In the genomic region with DNA sequence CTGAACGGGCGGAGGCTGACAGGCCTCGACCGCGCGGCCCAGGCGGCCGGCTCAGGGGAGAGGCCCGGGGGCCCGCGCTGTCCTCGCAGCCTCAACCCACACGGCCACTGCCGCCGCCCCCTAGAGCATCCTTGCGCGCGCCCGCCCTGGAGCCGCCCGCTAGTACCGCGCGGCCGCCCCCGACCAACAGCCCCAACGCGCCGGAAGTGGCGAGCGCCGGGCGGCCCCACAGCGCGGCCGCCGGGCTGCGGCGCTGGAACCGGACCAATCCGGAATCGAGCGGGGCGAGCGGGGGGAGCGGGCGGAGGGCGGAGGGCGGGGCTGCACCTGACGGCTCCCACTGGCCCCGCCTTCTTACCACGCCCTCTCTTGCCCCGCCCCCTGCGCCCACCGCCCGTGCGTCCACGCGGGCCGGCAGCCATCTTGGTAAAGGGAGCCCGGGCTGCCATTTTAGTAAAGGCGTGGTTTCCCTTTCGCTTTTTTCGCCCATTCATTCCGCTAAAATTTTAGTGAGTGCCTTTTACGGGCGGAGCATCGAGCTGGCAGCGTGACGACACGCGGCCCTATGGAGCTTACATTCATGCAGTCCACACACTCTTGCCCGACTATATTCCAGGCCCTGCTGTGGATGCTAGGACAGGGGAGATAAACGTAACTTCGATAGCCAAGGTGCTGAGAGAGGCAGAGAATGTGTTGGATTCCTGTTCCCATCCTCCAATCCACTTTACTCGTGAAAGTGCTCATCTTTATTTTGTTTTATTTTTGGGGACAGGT, we compare ENCODE assay signal across 8 cellular contexts. TPM values are rescaled to one million over a fixed set of nuclear protein-coding genes. Genes with fewer than 3 reads are reported as not detected.
DNase-seq lines count a peak whose midpoint lies in the region; FAIRE-seq and TF ChIP-seq lines count a peak whose summit lies in the region.

A gene with protein sequence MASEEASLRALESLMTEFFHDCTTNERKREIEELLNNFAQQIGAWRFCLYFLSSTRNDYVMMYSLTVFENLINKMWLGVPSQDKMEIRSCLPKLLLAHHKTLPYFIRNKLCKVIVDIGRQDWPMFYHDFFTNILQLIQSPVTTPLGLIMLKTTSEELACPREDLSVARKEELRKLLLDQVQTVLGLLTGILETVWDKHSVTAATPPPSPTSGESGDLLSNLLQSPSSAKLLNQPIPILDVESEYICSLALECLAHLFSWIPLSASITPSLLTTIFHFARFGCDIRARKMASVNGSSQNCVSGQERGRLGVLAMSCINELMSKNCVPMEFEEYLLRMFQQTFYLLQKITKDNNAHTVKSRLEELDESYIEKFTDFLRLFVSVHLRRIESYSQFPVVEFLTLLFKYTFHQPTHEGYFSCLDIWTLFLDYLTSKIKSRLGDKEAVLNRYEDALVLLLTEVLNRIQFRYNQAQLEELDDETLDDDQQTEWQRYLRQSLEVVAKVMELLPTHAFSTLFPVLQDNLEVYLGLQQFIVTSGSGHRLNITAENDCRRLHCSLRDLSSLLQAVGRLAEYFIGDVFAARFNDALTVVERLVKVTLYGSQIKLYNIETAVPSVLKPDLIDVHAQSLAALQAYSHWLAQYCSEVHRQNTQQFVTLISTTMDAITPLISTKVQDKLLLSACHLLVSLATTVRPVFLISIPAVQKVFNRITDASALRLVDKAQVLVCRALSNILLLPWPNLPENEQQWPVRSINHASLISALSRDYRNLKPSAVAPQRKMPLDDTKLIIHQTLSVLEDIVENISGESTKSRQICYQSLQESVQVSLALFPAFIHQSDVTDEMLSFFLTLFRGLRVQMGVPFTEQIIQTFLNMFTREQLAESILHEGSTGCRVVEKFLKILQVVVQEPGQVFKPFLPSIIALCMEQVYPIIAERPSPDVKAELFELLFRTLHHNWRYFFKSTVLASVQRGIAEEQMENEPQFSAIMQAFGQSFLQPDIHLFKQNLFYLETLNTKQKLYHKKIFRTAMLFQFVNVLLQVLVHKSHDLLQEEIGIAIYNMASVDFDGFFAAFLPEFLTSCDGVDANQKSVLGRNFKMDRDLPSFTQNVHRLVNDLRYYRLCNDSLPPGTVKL (minus strand): TSS at position 208 of the 774 bp plus-strand sequence. CDS start 597 bp downstream, outside the sequence.

- DNase-seq in GF-D8 (lab: John Stamatoyannopoulos, UW) (peak; percentile 69), HFF-Myc (ENCODE audit: extremely low read depth, low read depth) (peak; percentile 73), NB4 (ENCODE audit: low read depth) (peak; percentile 94), SK-N-DZ (ENCODE audit: low spot score) (peak; percentile 91), frontal cortex (ENCODE audit: low spot score in 2 of 2) (peak; percentile 95 to 96)
- peak; percentile 99 for DNase-seq in activated naive CD4-positive, alpha-beta T cell treated with anti-CD3 and anti-CD28 coated beads for 36 hours

- H3K4me1 ChIP-seq in neutrophil (ENCODE audit: control insufficient read depth in 1 of 2, insufficient read depth in 1 of 2, low read depth in 1 of 2, low read length in 1 of 2) = peaks cover 32 to 44% of the 10 kb centered on the region in 2 experiments

- peaks cover 37% of the 10 kb centered on the region for H3K36me3 ChIP-seq in neutrophil

- CTCF ChIA-PET in activated naive CD4-positive, alpha-beta T cell treated with anti-CD3 and anti-CD28 coated beads for 36 hours (lab: Charles Lee) = interaction anchor here (0.8 to 2.5 kb wide), 6 partner anchors 9 to 105 kb away, joined by 3 to 12 read pairs (median 5); no protein-coding TSS in a partner anchor

- H3K27me3 Mint-ChIP-seq in activated naive CD4-positive, alpha-beta T cell treated with anti-CD3 and anti-CD28 coated beads for 36 hours (ENCODE audit: low read depth) = no peaks in the 10 kb centered on the region

- H3K4me3 ChIP-seq in HFF-Myc (replicated peaks; ENCODE audit: low read depth, low read length) = peak within 1 kb of the TSS; percentile 90
- H3K4me3 ChIP-seq in NB4 (ENCODE audit: low read depth, low read length) = peak within 1 kb of the TSS; percentile 95
- peak within 1 kb of the TSS; percentile 95 to 96 for H3K4me3 ChIP-seq in neutrophil (ENCODE audit: low read depth in 1 of 2, low read length in 1 of 2)

- no peak for TF ChIP-seq CTCF in HFF-Myc (IDR thresholded peaks at IDR 0.05; ENCODE audit: low read depth, low read length, missing control alignments)
- TF ChIP-seq CTCF in NB4 (IDR thresholded peaks at IDR 0.05; ENCODE audit: low read depth, low read length) = no peak
- TF ChIP-seq CTCF in neutrophil (IDR thresholded peaks at IDR 0.05) = peak; percentile 57
- TF ChIP-seq CTCF in subcutaneous adipose tissue (IDR thresholded peaks at IDR 0.05; ENCODE audit: low read depth) = no peak

- H3K36me3 Mint-ChIP-seq in activated naive CD4-positive, alpha-beta T cell treated with anti-CD3 and anti-CD28 coated beads for 36 hours (ENCODE audit: low read depth) = peaks cover 32% of the 10 kb centered on the region

- no peaks in the 10 kb centered on the region for H3K9me3 Mint-ChIP-seq in activated naive CD4-positive, alpha-beta T cell treated with anti-CD3 and anti-CD28 coated beads for 36 hours

- peak within 1 kb of the TSS; percentile 93 for H3K27ac Mint-ChIP-seq in activated naive CD4-positive, alpha-beta T cell treated with anti-CD3 and anti-CD28 coated beads for 36 hours

- H3K4me1 Mint-ChIP-seq in activated naive CD4-positive, alpha-beta T cell treated with anti-CD3 and anti-CD28 coated beads for 36 hours (ENCODE audit: low read depth) = peaks cover 28% of the 10 kb centered on the region

- peak; percentile 57 for TF ChIP-seq POLR2A in NB4 (IDR thresholded peaks at IDR 0.05; ENCODE audit: extremely low read depth, insufficient read length)

- peak within 1 kb of the TSS; percentile 98 for H3K27ac ChIP-seq in neutrophil

- H3K4me3 Mint-ChIP-seq in activated naive CD4-positive, alpha-beta T cell treated with anti-CD3 and anti-CD28 coated beads for 36 hours = peak within 1 kb of the TSS; percentile 96

- no peaks in the 10 kb centered on the region for H3K9me3 ChIP-seq in neutrophil

- no peak for FAIRE-seq in frontal cortex (lab: Jason Lieb, UNC)

- intact Hi-C loops in activated naive CD4-positive, alpha-beta T cell treated with anti-CD3 and anti-CD28 coated beads for 36 hours (cut with micrococcal nuclease) = loop anchor here (1.0 to 2.0 kb wide), 6 partner anchors 10 to 81 kb away; a partner anchor contains a TSS

- H3K27me3 ChIP-seq in neutrophil = no peaks in the 10 kb centered on the region

RNA-seq across cellular contexts. Expression of the gene that starts here (rescaled TPM):
- polyA plus RNA-seq in SK-N-DZ (2014; cell fraction: cytosol; rRNA removed) = 90.2 and 119 TPM in 2 replicates
- polyA plus RNA-seq in SK-N-DZ (2014; cell fraction: nucleus; rRNA removed) = 139 and 189 TPM in 2 replicates
- 100 to 1,000 TPM; 215 to 229 TPM for total RNA-seq in activated naive CD4-positive, alpha-beta T cell treated with anti-CD3 and anti-CD28 coated beads for 36 hours
- 59.1 TPM for total RNA-seq in frontal cortex
- total RNA-seq in subcutaneous adipose tissue = 100 to 1,000 TPM in 1 of 4 donors, 10 to 100 TPM in 3; 64.1 to 121 (median 82.9) TPM

Comparison
In these comparisons a context has a peak if more than half of its experiments do, and no peak if none do; other contexts are left out.
1. Peak in every context shown above with its lines: DNase-seq, H3K4me3 ChIP-seq and H3K27ac ChIP-seq.